In the genomic region with DNA sequence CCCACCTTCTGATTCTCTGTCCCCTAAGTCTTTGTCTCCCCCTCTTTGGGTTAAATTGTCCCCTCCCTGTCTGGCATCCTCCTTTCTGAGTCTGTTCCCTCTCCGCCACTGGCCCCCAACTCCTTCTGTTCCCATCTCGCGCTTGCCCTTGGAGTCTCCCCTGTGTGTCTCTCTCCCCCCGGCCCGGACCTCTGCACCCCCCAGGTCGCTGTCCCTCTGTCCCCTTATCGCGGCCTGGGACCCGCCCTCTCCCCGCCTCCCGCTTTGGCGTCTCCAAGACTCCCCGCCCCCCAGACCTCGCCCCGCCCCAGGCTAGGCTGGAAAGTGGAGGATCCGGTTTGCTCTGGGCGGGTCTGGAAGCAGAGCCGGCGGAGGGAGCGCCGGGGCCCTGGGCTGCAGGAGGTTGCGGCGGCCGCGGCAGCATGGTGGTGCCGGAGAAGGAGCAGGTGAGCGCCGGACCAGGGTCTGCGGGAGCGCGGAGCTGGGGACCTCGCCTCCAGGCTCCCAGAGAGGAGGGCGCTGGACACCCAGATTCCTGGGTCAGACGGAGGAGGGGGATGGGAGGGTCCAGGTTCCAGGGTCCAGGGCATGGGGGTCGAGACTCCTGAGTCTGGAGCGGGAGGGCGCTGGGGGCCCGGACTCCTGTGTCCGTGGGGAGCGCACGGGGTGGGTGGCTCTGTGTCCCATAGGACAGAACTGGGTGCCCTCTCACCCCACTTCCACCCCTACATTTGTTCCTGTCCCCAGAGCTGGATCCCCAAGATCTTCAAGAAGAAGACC, we compare ENCODE assay signal across 1 cellular context.
TF ChIP-seq lines count a peak whose summit lies in the region.

A gene (plus strand): TSS at position 348 of the 780 bp plus-strand sequence. CDS start 75 bp downstream, at position 423.

TF ChIP-seq in WTC11, 78 proteins besides CTCF, POLR2A, EP300 and RAD21 (continued from another document):
- TF ChIP-seq, protein P1, sequence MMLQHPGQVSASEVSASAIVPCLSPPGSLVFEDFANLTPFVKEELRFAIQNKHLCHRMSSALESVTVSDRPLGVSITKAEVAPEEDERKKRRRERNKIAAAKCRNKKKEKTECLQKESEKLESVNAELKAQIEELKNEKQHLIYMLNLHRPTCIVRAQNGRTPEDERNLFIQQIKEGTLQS (CRISPR knock-in tag; conservative IDR thresholded peaks at IDR 0.05) = no peak
- TF ChIP-seq ZNF121 (CRISPR knock-in tag; IDR thresholded peaks at IDR 0.05) = no peak
- TF ChIP-seq GTF2I (CRISPR knock-in tag; conservative IDR thresholded peaks at IDR 0.05) = no peak
- no peak for TF ChIP-seq ZNF232 (CRISPR knock-in tag; IDR thresholded peaks at IDR 0.05)
- TF ChIP-seq, protein P2, sequence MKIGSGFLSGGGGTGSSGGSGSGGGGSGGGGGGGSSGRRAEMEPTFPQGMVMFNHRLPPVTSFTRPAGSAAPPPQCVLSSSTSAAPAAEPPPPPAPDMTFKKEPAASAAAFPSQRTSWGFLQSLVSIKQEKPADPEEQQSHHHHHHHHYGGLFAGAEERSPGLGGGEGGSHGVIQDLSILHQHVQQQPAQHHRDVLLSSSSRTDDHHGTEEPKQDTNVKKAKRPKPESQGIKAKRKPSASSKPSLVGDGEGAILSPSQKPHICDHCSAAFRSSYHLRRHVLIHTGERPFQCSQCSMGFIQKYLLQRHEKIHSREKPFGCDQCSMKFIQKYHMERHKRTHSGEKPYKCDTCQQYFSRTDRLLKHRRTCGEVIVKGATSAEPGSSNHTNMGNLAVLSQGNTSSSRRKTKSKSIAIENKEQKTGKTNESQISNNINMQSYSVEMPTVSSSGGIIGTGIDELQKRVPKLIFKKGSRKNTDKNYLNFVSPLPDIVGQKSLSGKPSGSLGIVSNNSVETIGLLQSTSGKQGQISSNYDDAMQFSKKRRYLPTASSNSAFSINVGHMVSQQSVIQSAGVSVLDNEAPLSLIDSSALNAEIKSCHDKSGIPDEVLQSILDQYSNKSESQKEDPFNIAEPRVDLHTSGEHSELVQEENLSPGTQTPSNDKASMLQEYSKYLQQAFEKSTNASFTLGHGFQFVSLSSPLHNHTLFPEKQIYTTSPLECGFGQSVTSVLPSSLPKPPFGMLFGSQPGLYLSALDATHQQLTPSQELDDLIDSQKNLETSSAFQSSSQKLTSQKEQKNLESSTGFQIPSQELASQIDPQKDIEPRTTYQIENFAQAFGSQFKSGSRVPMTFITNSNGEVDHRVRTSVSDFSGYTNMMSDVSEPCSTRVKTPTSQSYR (CRISPR knock-in tag; IDR thresholded peaks at IDR 0.05) = 0 out of 2 replicates have a peak, but pooled peaks have one; percentile 57
